Comparison of ENCODE assay signal across 8 cellular contexts in the genomic region with DNA sequence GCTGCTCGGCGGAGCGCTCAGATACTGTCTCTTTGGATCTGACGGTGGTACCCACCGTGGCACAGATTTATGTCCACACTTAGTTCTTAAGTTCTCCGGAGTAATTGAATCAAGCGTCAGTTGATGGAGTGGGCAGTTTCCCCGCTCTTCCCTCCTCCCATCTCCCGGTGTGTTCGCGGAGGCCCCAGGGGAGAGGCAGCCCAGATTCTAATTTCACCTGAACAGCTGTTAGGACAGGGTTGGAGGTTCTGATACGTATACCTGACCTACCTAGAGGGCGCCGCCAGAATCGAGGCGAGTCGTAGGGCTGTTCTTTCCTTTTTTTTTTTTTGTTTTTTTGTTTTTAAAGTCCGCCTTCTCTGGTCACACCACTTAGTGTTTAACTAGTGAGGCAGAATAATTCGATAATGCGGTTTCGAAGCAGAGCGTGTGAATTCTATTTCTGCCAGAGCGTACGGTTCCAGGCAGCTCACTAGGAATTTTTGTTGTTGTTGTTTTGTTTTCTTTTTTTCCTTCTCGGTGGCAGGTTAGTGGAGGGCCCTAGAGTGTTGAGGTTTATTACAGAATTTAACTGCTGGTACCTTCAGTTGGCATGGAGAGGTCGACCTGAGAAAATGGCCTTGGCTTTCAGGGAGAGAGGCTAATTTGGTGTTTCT. TPM values are rescaled to one million over a fixed set of nuclear protein-coding genes. Genes with fewer than 3 reads are reported as not detected.
DNase-seq lines count a peak whose midpoint lies in the region; ATAC-seq, FAIRE-seq and TF ChIP-seq lines count a peak whose summit lies in the region.

No MANE protein-coding gene starts in this region.

- intact Hi-C loops in left ventricle myocardium superior (cut with micrococcal nuclease): no loop called here

- H3K36me3 ChIP-seq in SJCRH30: no peaks in the 10 kb centered on the region

- peaks cover 43% of the 10 kb centered on the region for H3K27me3 Mint-ChIP-seq in HFFc6 (ENCODE audit: insufficient read depth)

- FAIRE-seq in HTR-8/SVneo (lab: Jason Lieb, UNC): no peak

- H3K9me3 Mint-ChIP-seq in HFFc6: no peaks in the 10 kb centered on the region

- peak; percentile 79 for DNase-seq in DMS53 (lab: John Stamatoyannopoulos, UW)
- no peak for DNase-seq in HFFc6
- peak in 1 of 2 experiments; percentile 23 for DNase-seq in SJCRH30
- DNase-seq in left ventricle myocardium superior: no peak
- no peak for DNase-seq in retinal pigment epithelial cell (ENCODE audit: low read depth)
- DNase-seq in HTR-8/SVneo (ENCODE audit: insufficient read length, low spot score): no peak
- DNase-seq in activated effector memory CD4-positive, alpha-beta T cell treated with Interleukin-2 at 50 U/mL for 16 hours: no peak
- DNase-seq in activated CD4-positive, alpha-beta T cell treated with anti-CD3 and anti-CD28 coated beads for 1 hour: no peak

- peak overlapping the region; percentile 57 for H3K4me3 Mint-ChIP-seq in HFFc6

- no peaks in the 10 kb centered on the region for H3K36me3 Mint-ChIP-seq in HFFc6 (ENCODE audit: low read depth)

- H3K27me3 ChIP-seq in SJCRH30: no peaks in the 10 kb centered on the region

- peaks cover 8% of the 10 kb centered on the region; the same call in 1 of the 2 replicates for H3K4me1 Mint-ChIP-seq in HFFc6 (ENCODE audit: low read depth)

- TF ChIP-seq CTCF in HFFc6 (IDR thresholded peaks at IDR 0.05) (no peak), retinal pigment epithelial cell (conservative IDR thresholded peaks at IDR 0.05; ENCODE audit: low read depth, low read length) (no peak)

- peak; percentile 19 for ATAC-seq in left ventricle myocardium superior

- no peaks in the 10 kb centered on the region for H3K9me3 ChIP-seq in SJCRH30 (replicated peaks)

- H3K27ac ChIP-seq in SJCRH30: no peak overlapping the region

- peak overlapping the region; percentile 63 for H3K4me3 ChIP-seq in SJCRH30
- peak overlapping the region; percentile 63 for H3K4me3 ChIP-seq in retinal pigment epithelial cell (ENCODE audit: low read length)

- peaks cover 10% of the 10 kb centered on the region for H3K4me1 ChIP-seq in SJCRH30

- H3K27ac Mint-ChIP-seq in HFFc6: no peak overlapping the region

RNA-seq across cellular contexts. Expression of gene GNS, which starts 22.3 kb away (rescaled TPM):
- 100 to 1,000 TPM in 1 of 6 experiments, 10 to 100 TPM in 5; 86.4 to 104 (median 91.2) TPM for total RNA-seq in HFFc6 (2021; fragmentation: NEBNext Ultra II Directional; extraction: Animal tissue kit (Norgen Biotek cat#: 25700))
- 56.2 and 56.6 TPM in 2 replicates for total RNA-seq in SJCRH30 (2014; rRNA removed; shearing (Covaris generic))
- total RNA-seq in left ventricle myocardium superior: 120 TPM

RNA-seq across cellular contexts. Expression of gene TBC1D30, which starts 42.9 kb away (rescaled TPM):
- total RNA-seq in HFFc6 (2021; fragmentation: NEBNext Ultra II Directional; extraction: Animal tissue kit (Norgen Biotek cat#: 25700)): under 1 TPM in 5 of 6 experiments, not detected in 1; 0.05 to 0.54 (median 0.23) TPM
- total RNA-seq in SJCRH30 (2014; rRNA removed; shearing (Covaris generic)): 3.6 and 4.3 TPM in 2 replicates
- 0.47 TPM for total RNA-seq in left ventricle myocardium superior
